ENCODE assay signal across 1 cellular context in the genomic region with DNA sequence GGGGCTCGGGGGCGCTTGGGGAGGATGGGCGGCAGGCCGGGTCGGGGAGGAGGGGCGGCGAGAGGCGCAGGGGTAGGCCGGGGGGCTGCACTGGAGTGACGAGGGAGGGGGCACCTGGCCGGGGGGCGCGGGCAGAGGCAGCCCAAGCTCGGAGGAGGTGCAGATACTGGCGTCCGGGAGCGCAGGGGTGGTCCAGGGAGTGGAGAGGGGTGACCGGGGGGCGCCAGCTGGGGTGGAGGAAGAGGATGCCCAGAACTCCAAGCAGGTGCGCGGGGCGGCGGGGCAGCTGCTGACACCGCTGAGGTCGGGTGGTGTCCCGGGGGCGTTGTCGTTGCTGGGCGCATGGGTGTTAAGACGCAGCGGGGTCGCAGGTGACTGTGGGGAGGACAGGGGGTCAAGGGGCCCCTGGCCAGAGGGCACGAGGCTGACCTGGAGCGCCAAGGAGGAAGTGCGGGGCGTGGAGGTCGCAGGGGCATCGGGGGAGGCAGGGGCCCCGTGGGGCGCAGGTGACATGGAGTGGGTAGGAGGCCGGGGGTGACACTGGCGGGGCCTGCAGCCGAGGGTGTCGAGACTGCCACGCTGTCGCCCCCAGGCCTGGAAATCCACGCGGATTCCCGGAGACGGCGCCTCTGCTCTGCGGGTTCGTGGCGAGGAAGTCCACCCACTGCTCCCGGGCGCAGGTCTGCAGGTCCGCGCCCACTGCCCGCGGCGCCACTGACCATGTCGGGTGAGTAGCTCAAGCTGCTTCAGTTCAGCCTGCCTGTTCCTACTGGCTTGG.
TF ChIP-seq lines count a peak whose summit lies in the region.

No MANE protein-coding gene starts in this region.

TF ChIP-seq in HEK293, 187 proteins besides CTCF, POLR2A, EP300 and RAD21 (continued from another document):
- TF ChIP-seq, protein P1, sequence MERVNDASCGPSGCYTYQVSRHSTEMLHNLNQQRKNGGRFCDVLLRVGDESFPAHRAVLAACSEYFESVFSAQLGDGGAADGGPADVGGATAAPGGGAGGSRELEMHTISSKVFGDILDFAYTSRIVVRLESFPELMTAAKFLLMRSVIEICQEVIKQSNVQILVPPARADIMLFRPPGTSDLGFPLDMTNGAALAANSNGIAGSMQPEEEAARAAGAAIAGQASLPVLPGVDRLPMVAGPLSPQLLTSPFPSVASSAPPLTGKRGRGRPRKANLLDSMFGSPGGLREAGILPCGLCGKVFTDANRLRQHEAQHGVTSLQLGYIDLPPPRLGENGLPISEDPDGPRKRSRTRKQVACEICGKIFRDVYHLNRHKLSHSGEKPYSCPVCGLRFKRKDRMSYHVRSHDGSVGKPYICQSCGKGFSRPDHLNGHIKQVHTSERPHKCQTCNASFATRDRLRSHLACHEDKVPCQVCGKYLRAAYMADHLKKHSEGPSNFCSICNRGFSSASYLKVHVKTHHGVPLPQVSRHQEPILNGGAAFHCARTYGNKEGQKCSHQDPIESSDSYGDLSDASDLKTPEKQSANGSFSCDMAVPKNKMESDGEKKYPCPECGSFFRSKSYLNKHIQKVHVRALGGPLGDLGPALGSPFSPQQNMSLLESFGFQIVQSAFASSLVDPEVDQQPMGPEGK (tag by site-specific recombination; IDR thresholded peaks at IDR 0.05) = no peak
- no peak for TF ChIP-seq ZNF175 (tag by site-specific recombination; IDR thresholded peaks at IDR 0.05)
TF ChIP-seq in HEK293: peak in this region for 0.
